In genomic region chr1:180254496-180254819, GRCh38 we compare ENCODE assay signal across 32 cellular contexts. TPM values are rescaled to one million over a fixed set of nuclear protein-coding genes. Genes with fewer than 3 reads are reported as not detected.
"Had no signal": no experiment of that assay in that cellular context is flagged by ENCODE, and none has a peak within 500 bp of the region (broad histone marks: within the 10 kb centered on the region; RNA-seq: fewer than 3 reads in every experiment).

No MANE protein-coding gene starts in this region.

- H3K9me3 ChIP-seq: gastrocnemius medialis, heart left ventricle, left lung, mucosa of descending colon, pancreas, right atrium auricular region, sigmoid colon, stomach, thyroid gland, vagina had no signal

- H3K36me3 Mint-ChIP-seq: mesothelial cell of epicardium; naive B cell; stimulated activated effector memory CD8-positive, alpha-beta T cell treated with anti-CD3 and anti-CD28 coated beads, Interleukin-12 subunit alpha, Interleukin-12 subunit beta, amount 100 ng/mL, for 72 hours had no signal

- FAIRE-seq: kidney, pancreas had no signal

- H3K4me3 ChIP-seq: dorsolateral prefrontal cortex, gastrocnemius medialis, heart left ventricle, hepatocyte, left lung, mucosa of descending colon, pancreas, right atrium auricular region, sigmoid colon, stomach, thyroid gland, vagina had no signal

- DNase-seq: cortex of kidney; dorsolateral prefrontal cortex; effector CD4-positive, alpha-beta T cell; foreskin fibroblast; gastrocnemius medialis; heart left ventricle; kidney; left lung; mesenchymal stem cell; mucosa of descending colon; naive B cell; occipital lobe; stimulated activated CD4-positive, alpha-beta T cell treated with anti-CD3 and anti-CD28 coated beads, Interleukin-2, amount 100 ng/mL, for 24 hours; stimulated activated CD4-positive, alpha-beta T cell treated with anti-CD3 and anti-CD28 coated beads, Interleukin-4, amount 100 ng/mL, for 24 hours; stimulated activated naive CD4-positive, alpha-beta T cell treated with Interleukin-2 at 50 U/mL for 16 hours; stomach; thyroid gland; trophoblast cell had no signal

- H3K27me3 ChIP-seq: hepatocyte, pancreas, right atrium auricular region, thyroid gland, vagina had no signal

- H3K36me3 ChIP-seq: gastrocnemius medialis, heart left ventricle, left lung, pancreas, right atrium auricular region, sigmoid colon, stomach, thyroid gland, vagina had no signal

- H3K4me2 ChIP-seq: hepatocyte had no signal

- H3K27ac Mint-ChIP-seq: mesothelial cell of epicardium; nephron; progenitor cell of endocrine pancreas; stimulated activated effector memory CD8-positive, alpha-beta T cell treated with anti-CD3 and anti-CD28 coated beads, Interleukin-12 subunit alpha, Interleukin-12 subunit beta, amount 100 ng/mL, for 72 hours had no signal

- H3K4me1 Mint-ChIP-seq: mesothelial cell of epicardium, naive B cell had no signal

- H3K79me2 ChIP-seq: hepatocyte had no signal

- ATAC-seq: gastrocnemius medialis; heart left ventricle; left lung; mucosa of descending colon; stimulated activated effector memory CD8-positive, alpha-beta T cell treated with anti-CD3 and anti-CD28 coated beads, Interleukin-12 subunit alpha, Interleukin-12 subunit beta, amount 100 ng/mL, for 72 hours had no signal

- H3K4me1 ChIP-seq: gastrocnemius medialis, heart left ventricle, right atrium auricular region, sigmoid colon, stomach, thyroid gland, vagina had no signal

- H3K9me3 Mint-ChIP-seq: mesothelial cell of epicardium; nephron; stimulated activated effector memory CD8-positive, alpha-beta T cell treated with anti-CD3 and anti-CD28 coated beads, Interleukin-12 subunit alpha, Interleukin-12 subunit beta, amount 100 ng/mL, for 72 hours had no signal

- H3K4me3 Mint-ChIP-seq: mesothelial cell of epicardium; naive B cell; nephron; stimulated activated effector memory CD8-positive, alpha-beta T cell treated with anti-CD3 and anti-CD28 coated beads, Interleukin-12 subunit alpha, Interleukin-12 subunit beta, amount 100 ng/mL, for 72 hours had no signal

- H2AFZ ChIP-seq: hepatocyte had no signal

- H3K27ac ChIP-seq: dorsolateral prefrontal cortex, gastrocnemius medialis, heart left ventricle, hepatocyte, left lung, pancreas, right atrium auricular region, sigmoid colon, stomach, thyroid gland, vagina had no signal

RNA-seq across cellular contexts. Expression of gene LHX4, which starts 24.4 kb away (rescaled TPM):
- total RNA-seq: gastrocnemius medialis, glomerular endothelial cell, heart left ventricle, kidney, lung microvascular endothelial cell, right atrium auricular region, sigmoid colon, skeletal muscle tissue, temporal lobe, thyroid gland, ureter had no signal
- polyA plus RNA-seq: heart left ventricle had no signal
